In the genomic region with DNA sequence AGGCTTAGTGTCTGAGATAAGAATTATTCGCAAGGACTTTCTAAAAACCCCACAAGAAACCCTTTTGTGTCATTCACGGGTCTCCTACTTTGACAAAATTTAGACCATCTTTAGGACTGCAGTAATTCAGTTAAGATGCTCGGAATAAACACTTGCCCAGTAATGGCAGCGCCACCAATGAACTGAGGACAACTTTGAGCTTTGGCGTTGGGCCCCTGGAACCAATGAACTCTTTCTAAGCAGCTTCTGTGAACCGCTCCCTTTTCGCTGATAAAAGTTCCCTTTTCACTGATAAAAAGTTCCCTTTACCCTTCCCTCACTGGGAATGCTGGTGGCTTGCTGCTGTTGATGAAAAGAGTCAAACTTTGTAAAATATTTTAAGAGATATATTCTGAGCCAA, we compare ENCODE assay signal across 1 cellular context.
TF ChIP-seq lines count a peak whose summit lies in the region.

No MANE protein-coding gene starts in this region.

TF ChIP-seq in neural cell, 6 proteins besides CTCF, POLR2A, EP300 and RAD21 (continued from another document):
- TF ChIP-seq, protein P1, sequence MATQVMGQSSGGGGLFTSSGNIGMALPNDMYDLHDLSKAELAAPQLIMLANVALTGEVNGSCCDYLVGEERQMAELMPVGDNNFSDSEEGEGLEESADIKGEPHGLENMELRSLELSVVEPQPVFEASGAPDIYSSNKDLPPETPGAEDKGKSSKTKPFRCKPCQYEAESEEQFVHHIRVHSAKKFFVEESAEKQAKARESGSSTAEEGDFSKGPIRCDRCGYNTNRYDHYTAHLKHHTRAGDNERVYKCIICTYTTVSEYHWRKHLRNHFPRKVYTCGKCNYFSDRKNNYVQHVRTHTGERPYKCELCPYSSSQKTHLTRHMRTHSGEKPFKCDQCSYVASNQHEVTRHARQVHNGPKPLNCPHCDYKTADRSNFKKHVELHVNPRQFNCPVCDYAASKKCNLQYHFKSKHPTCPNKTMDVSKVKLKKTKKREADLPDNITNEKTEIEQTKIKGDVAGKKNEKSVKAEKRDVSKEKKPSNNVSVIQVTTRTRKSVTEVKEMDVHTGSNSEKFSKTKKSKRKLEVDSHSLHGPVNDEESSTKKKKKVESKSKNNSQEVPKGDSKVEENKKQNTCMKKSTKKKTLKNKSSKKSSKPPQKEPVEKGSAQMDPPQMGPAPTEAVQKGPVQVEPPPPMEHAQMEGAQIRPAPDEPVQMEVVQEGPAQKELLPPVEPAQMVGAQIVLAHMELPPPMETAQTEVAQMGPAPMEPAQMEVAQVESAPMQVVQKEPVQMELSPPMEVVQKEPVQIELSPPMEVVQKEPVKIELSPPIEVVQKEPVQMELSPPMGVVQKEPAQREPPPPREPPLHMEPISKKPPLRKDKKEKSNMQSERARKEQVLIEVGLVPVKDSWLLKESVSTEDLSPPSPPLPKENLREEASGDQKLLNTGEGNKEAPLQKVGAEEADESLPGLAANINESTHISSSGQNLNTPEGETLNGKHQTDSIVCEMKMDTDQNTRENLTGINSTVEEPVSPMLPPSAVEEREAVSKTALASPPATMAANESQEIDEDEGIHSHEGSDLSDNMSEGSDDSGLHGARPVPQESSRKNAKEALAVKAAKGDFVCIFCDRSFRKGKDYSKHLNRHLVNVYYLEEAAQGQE (IDR thresholded peaks at IDR 0.05; ENCODE audit: borderline replicate concordance) = no peak
TF ChIP-seq in neural cell: peak in this region for 0.
